ENCODE assay signal across 22 cellular contexts in the genomic region with DNA sequence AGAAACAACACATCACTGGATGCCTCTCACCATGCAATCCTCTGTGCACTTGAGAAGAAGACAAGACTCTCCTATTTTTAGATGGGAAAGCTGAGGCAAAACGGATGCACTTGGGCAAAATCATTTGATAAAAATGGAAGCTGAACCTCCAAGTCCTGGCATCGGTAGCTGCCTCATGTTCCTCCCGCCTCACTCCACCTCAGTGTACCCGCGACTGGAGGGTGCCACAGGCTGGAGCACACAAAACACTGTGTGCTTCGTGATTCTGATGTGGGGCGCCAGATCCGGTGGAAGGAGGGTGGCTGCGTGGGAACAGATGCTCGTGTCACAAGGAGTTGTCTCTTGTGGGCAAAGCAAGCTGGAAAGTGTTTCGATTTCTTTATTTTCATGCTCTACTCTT. TPM values are rescaled to one million over a fixed set of nuclear protein-coding genes. Genes with fewer than 3 reads are reported as not detected.
DNase-seq lines count a peak whose midpoint lies in the region; TF ChIP-seq lines count a peak whose summit lies in the region.
"Had no signal": no experiment of that assay in that cellular context is flagged by ENCODE, and none has a peak within 500 bp of the region (broad histone marks: within the 10 kb centered on the region; RNA-seq: fewer than 3 reads in every experiment).

No MANE protein-coding gene starts in this region.

- no peak overlapping the region for H3K4ac ChIP-seq in mesenchymal stem cell (ENCODE audit: low read depth in 1 of 2, low read length in 2 of 2)

- no peak overlapping the region for H2AFZ ChIP-seq in mesenchymal stem cell (ENCODE audit: low read depth, low read length)
- peak overlapping the region; percentile 23 for H2AFZ ChIP-seq in parathyroid adenoma

- H3K36me3 ChIP-seq in mesenchymal stem cell (ENCODE audit: control insufficient read depth in 1 of 2, insufficient read depth in 2 of 2, low read depth in 1 of 2, low read length in 2 of 2) (no peaks in the 10 kb centered on the region), parathyroid adenoma (ENCODE audit: control insufficient read depth, insufficient read depth, low read length) (no peaks in the 10 kb centered on the region), adrenal gland (replicated peaks in 1 of 2) (no peaks in the 10 kb centered on the region)
- H3K36me3 ChIP-seq: BLaER1 treated with 17β-estradiol and CSF1 and Interleukin-3, amounts not matched to agents 10 nM and 100 nM had no signal

- H3K4me3 ChIP-seq in mesenchymal stem cell (ENCODE audit: insufficient read depth in 1 of 2, low read depth in 1 of 2, low read length in 2 of 2) (no peak overlapping the region), parathyroid adenoma (ENCODE audit: low read depth, low read length) (no peak overlapping the region), adrenal gland (no peak overlapping the region)
- H3K4me3 ChIP-seq: BLaER1 treated with 17β-estradiol and CSF1 and Interleukin-3, amounts not matched to agents 10 nM and 100 nM; GM12878 had no signal

- H2BK5ac ChIP-seq in mesenchymal stem cell (ENCODE audit: low read depth, low read length, poor library complexity, severe bottlenecking): no peak overlapping the region

- no peaks in the 10 kb centered on the region for H3K9me3 ChIP-seq in mesenchymal stem cell (ENCODE audit: control insufficient read depth, low read length)
- H3K9me3 ChIP-seq in parathyroid adenoma (ENCODE audit: control insufficient read depth, low read length): no peaks in the 10 kb centered on the region
- H3K9me3 ChIP-seq in adrenal gland (replicated peaks in 1 of 3): no peaks in the 10 kb centered on the region
- H3K9me3 ChIP-seq: BLaER1 treated with 17β-estradiol and CSF1 and Interleukin-3, amounts not matched to agents 10 nM and 100 nM; Caco-2 had no signal

- peaks cover 0 to 4% of the 10 kb centered on the region in 2 experiments for H3K27me3 ChIP-seq in mesenchymal stem cell (ENCODE audit: control insufficient read depth in 1 of 2, insufficient read depth in 1 of 2, low read length in 2 of 2)
- no peaks in the 10 kb centered on the region for H3K27me3 ChIP-seq in parathyroid adenoma (ENCODE audit: control insufficient read depth, insufficient read depth, low read length)
- no peaks in the 10 kb centered on the region for H3K27me3 ChIP-seq in adrenal gland
- H3K27me3 ChIP-seq: BLaER1 treated with 17β-estradiol and CSF1 and Interleukin-3, amounts not matched to agents 10 nM and 100 nM had no signal

- no peak overlapping the region for H2BK15ac ChIP-seq in mesenchymal stem cell (ENCODE audit: low read depth, poor library complexity, severe bottlenecking)

- H3K9ac ChIP-seq in mesenchymal stem cell (ENCODE audit: low read length) (peak overlapping the region; percentile 17), parathyroid adenoma (no peak overlapping the region)
- H3K9ac ChIP-seq: BLaER1 treated with 17β-estradiol and CSF1 and Interleukin-3, amounts not matched to agents 10 nM and 100 nM had no signal

- H3K79me1 ChIP-seq in mesenchymal stem cell (replicated peaks; ENCODE audit: low read length, poor library complexity, severe bottlenecking): no peaks in the 10 kb centered on the region

- H3K23ac ChIP-seq in mesenchymal stem cell (ENCODE audit: low read length in 2 of 2): no peak overlapping the region

- whole genome bisulfite sequencing in mesenchymal stem cell: 92% methylated on average over 10 of the region's 11 CpGs
- WGBS in adrenal gland, 4 donors: 82 to 92% (median 87%) methylated on average over 11 of the region's 11 CpGs

- H3K27ac ChIP-seq in mesenchymal stem cell (ENCODE audit: low read length, poor library complexity, severe bottlenecking) (no peak overlapping the region), parathyroid adenoma (peak overlapping the region; percentile 3), temporal lobe (ENCODE audit: low read depth, low read length) (peak overlapping the region; percentile 63), adrenal gland (no peak overlapping the region)
- H3K27ac ChIP-seq: BLaER1 treated with 17β-estradiol and CSF1 and Interleukin-3, amounts not matched to agents 10 nM and 100 nM had no signal

- intact Hi-C loops in adrenal gland (cut with DNase I): no loop called here

- TF ChIP-seq CTCF in parathyroid adenoma (IDR thresholded peaks at IDR 0.05) (no peak), adrenal gland (IDR thresholded peaks at IDR 0.05) (no peak)

- no peak for TF ChIP-seq POLR2A in adrenal gland (IDR thresholded peaks at IDR 0.05)

- H4K91ac ChIP-seq in mesenchymal stem cell (ENCODE audit: low read length): no peak overlapping the region

- H3K79me2 ChIP-seq in parathyroid adenoma: no peaks in the 10 kb centered on the region

- no peak overlapping the region for H2AK5ac ChIP-seq in mesenchymal stem cell (ENCODE audit: low read length, severe bottlenecking)

- no peak overlapping the region for H4K8ac ChIP-seq in mesenchymal stem cell (ENCODE audit: low read length)

- no peak overlapping the region for H3K4me2 ChIP-seq in mesenchymal stem cell (ENCODE audit: low read length, poor library complexity, severe bottlenecking)
- H3K4me2 ChIP-seq in parathyroid adenoma (ENCODE audit: low read length): no peak overlapping the region

- no peak overlapping the region for H2BK120ac ChIP-seq in mesenchymal stem cell (ENCODE audit: low read depth, low read length)

- H3K14ac ChIP-seq in mesenchymal stem cell (ENCODE audit: low read length in 2 of 2): no peak overlapping the region

- H3K18ac ChIP-seq in mesenchymal stem cell (ENCODE audit: low read depth in 1 of 2, low read length in 2 of 2): no peak overlapping the region

- no peak overlapping the region for H2BK12ac ChIP-seq in mesenchymal stem cell (ENCODE audit: low read length in 2 of 2)

- DNase-seq in anterior cingulate cortex (lab: John Stamatoyannopoulos, UW): peak in 37 of 58 donors; percentile 3 to 80 (median 41)
- no peak for DNase-seq in mesenchymal stem cell
- no peak for DNase-seq in adrenal gland
- DNase-seq in kidney tubule cell (ENCODE audit: low spot score): no peak
- DNase-seq in NCI-H82 (lab: John Stamatoyannopoulos, UW): no peak
- DNase-seq in NCI-H1092 treated with DMSO at 0.1 percent for 48 hours (lab: John Stamatoyannopoulos, UW): no peak
- DNase-seq: ACHN; Caco-2; CD4-positive, alpha-beta memory T cell; DMS 273 treated with DMSO at 0.1 percent for 48 hours; H7; Kasumi-1; NCI-H1417 treated with DMSO at 0.1 percent for 48 hours; NCI-H187 treated with DMSO at 0.1 percent for 48 hours; NCI-H2107; NCI-H748 treated with DMSO at 0.1 percent for 48 hours had no signal

- peaks cover 10% of the 10 kb centered on the region for H3K4me1 ChIP-seq in mesenchymal stem cell (ENCODE audit: control insufficient read depth, insufficient read depth, low read depth, low read length)
- H3K4me1 ChIP-seq in parathyroid adenoma: peaks cover 35% of the 10 kb centered on the region
- H3K4me1 ChIP-seq in adrenal gland (replicated peaks in 1 of 2): peaks cover 0 to 5% of the 10 kb centered on the region in 2 donors
- H3K4me1 ChIP-seq: BLaER1 treated with 17β-estradiol and CSF1 and Interleukin-3, amounts not matched to agents 10 nM and 100 nM had no signal

RNA-seq across cellular contexts. Expression of a gene that starts 41.3 kb away (rescaled TPM):
- polyA plus RNA-seq in mesenchymal stem cell (2013, experiment 1 of 2): not detected
- polyA plus RNA-seq in mesenchymal stem cell (2013, experiment 2 of 2): not detected
- total RNA-seq in temporal lobe (not detected), adrenal gland (under 1 TPM in 1 of 8 donors, not detected in 7; 0.28 TPM)
- polyA plus RNA-seq in adrenal gland: not detected
- total RNA-seq: Caco-2, GM12878, MCF 10A, NCI-H460 had no signal
- polyA plus RNA-seq: CD4-positive, alpha-beta memory T cell; GM12878 had no signal

RNA-seq across cellular contexts. Expression of a gene that starts 52.7 kb away (rescaled TPM):
- polyA plus RNA-seq in mesenchymal stem cell (2013, experiment 1 of 2): not detected
- polyA plus RNA-seq in mesenchymal stem cell (2013, experiment 2 of 2): 0.01 TPM
- 0.25 TPM for total RNA-seq in temporal lobe
- total RNA-seq in adrenal gland: not detected
- polyA plus RNA-seq in adrenal gland: under 1 TPM in 1 of 3 donors, not detected in 2; 0.09 TPM
- total RNA-seq: Caco-2; CD4-positive, alpha-beta memory T cell; NCI-H460 had no signal

Comparison
In these comparisons a context has a peak if more than half of its experiments do, and no peak if none do; other contexts are left out.
1. DNase-seq: peak in anterior cingulate cortex (37 of 58); none in mesenchymal stem cell (single experiment), adrenal gland (0 of 7), kidney tubule cell (single experiment), NCI-H82 (single experiment) and NCI-H1092 treated with DMSO at 0.1 percent for 48 hours (single experiment).
2. H3K27ac ChIP-seq: peak in parathyroid adenoma (single experiment) and temporal lobe (single experiment); none in mesenchymal stem cell (single experiment) and adrenal gland (0 of 5).